In the genomic region with DNA sequence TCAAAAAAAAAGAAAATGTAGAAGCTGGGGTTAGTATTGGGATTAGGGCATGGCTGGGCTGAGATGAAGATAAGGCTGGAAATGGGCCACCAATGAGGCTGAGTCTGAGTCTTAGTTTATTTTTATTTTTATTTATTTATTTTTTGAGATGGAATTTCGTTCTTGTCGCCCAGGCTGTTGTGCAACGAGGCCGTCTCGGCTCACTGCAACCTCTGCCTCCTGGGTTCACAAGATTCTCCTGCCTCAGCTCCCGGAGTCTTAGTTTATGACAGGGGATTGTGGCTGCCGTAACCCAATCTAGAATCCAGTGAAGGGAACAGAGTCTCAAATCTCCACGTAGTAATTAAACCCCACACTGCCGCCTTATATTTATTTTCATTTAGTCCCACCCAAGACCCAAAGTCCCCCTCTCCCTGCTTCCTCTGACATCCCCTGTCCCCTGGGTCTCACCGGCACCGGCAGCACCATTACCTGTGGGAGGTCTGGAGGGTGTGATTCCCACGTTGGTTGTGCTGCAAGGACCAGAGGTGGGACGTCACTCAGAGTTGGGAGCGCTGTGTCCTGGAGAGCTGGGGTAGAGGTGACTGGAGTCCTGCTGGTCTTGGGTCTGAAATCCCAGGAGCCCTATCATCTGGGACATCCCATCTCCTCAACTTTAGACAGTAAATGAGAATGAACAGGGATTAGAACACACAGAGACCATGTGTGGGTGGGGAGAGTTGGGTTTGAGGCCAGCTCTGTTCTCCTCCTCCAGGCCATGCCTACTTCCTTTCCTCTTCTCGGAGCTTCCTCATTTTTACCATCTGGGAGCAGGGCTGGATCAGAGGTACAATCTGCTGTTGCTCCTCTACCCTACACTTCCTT, we compare ENCODE assay signal across 1 cellular context.
TF ChIP-seq lines count a peak whose summit lies in the region.

A gene with protein sequence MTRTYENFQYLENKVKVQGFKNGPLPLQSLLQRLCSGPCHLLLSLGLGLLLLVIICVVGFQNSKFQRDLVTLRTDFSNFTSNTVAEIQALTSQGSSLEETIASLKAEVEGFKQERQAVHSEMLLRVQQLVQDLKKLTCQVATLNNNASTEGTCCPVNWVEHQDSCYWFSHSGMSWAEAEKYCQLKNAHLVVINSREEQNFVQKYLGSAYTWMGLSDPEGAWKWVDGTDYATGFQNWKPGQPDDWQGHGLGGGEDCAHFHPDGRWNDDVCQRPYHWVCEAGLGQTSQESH (minus strand): TSS at position 671 of the 864 bp plus-strand sequence. CDS start 1,439 bp downstream, outside the sequence.

TF ChIP-seq in HepG2, 621 proteins besides CTCF, POLR2A, EP300 and RAD21:
- TF ChIP-seq AGO2 (optimal IDR thresholded peaks at IDR 0.05; ENCODE audit: low read depth, low read length): no peak
- TF ChIP-seq NFE2 (CRISPR knock-in tag; IDR thresholded peaks at IDR 0.05): no peak
- TF ChIP-seq BORCS8-MEF2B (CRISPR knock-in tag; IDR thresholded peaks at IDR 0.05): no peak
- no peak for TF ChIP-seq ZNF556 (CRISPR knock-in tag; IDR thresholded peaks at IDR 0.05; ENCODE audit: borderline replicate concordance)
- TF ChIP-seq PHF21A (CRISPR knock-in tag; IDR thresholded peaks at IDR 0.05): no peak
- no peak for TF ChIP-seq SNAI1 (CRISPR knock-in tag; IDR thresholded peaks at IDR 0.05; ENCODE audit: borderline replicate concordance)
- TF ChIP-seq ELF1 (CRISPR knock-in tag; IDR thresholded peaks at IDR 0.05): no peak
- TF ChIP-seq ZC3H13 (CRISPR knock-in tag; IDR thresholded peaks at IDR 0.05): no peak
- TF ChIP-seq ZNF333 (CRISPR knock-in tag; IDR thresholded peaks at IDR 0.05; ENCODE audit: borderline replicate concordance): no peak
- no peak for TF ChIP-seq MED13 (CRISPR knock-in tag; IDR thresholded peaks at IDR 0.05)
- TF ChIP-seq PHF8 (CRISPR knock-in tag; IDR thresholded peaks at IDR 0.05): no peak
